9 cellular contexts compared by ENCODE assay signal in genomic region chr10:85658518-85658917, GRCh38.
"Had no signal": no experiment of that assay in that cellular context is flagged by ENCODE, and none has a peak within 500 bp of the region (broad histone marks: within the 10 kb centered on the region; RNA-seq: fewer than 3 reads in every experiment).

No MANE protein-coding gene starts in this region.

- DNase-seq: GM23248, GOT3, H7, HFFc6, KBM-7 had no signal

- H3K9me3 ChIP-seq: HAP-1 had no signal

- H3K4me1 Mint-ChIP-seq: IgD-negative memory B cell had no signal

- H3K27ac Mint-ChIP-seq: HFFc6, IgD-negative memory B cell had no signal

- H3K4me3 ChIP-seq: GM23248, HAP-1 had no signal

- H3K27ac ChIP-seq: GM23248 had no signal

- H3K9ac ChIP-seq: GM23248 had no signal

- H2AFZ ChIP-seq: GM23248 had no signal

- H3K9me3 Mint-ChIP-seq: IgD-negative memory B cell had no signal

- H3K4me3 Mint-ChIP-seq: HFFc6, IgD-negative memory B cell had no signal

- H3K4me1 ChIP-seq: HAP-1 had no signal

- ATAC-seq: HCT116, HepG2 had no signal

- H3K36me3 Mint-ChIP-seq: IgD-negative memory B cell had no signal

- H3K36me3 ChIP-seq: HAP-1 had no signal
